ENCODE assay signal across 1 cellular context in the genomic region with DNA sequence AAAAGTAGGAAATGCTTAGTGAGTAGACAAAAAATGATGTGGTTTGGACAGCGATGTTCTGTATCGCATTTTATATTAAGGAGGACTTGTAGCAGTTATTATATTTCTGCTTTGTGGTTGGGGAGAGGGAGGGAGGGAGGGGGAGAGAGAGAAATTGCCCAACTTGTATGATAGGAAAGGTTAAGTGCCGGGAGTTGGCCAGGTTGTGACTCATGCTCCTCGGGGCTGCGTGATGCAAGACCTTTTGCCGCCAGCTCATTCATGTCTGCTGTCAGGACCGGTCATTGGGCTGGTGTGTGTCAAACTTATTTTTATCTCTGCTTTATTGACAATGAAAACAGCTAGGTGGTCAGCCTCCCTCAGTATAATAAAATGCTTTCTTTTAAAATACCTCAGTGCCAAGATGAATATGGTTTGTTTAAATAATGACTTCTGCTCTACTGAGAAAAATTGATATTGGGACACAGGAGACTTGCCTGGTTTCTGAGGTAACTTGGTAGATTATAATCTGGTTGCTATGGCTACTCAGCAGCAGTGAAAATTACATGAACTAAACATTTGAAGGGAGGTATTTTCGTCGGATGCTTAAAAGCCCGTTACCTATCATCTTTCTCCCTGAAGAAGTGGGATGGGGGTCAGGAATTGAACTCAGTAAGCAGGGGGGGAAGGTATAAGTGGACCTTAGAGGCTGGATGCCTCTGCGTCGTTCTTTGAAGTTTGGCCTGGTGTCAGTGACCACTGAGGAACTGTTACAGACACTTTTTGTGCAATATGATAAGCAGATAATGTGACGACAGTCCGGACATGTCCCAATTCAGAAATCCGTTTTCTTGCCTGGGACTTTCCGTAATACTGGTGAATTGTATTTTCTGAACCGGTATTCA.
TF ChIP-seq lines count a peak whose summit lies in the region.

No MANE protein-coding gene starts in this region.

TF ChIP-seq in HepG2, 621 proteins besides CTCF, POLR2A, EP300 and RAD21 (continued from another document):
- TF ChIP-seq, protein P1, sequence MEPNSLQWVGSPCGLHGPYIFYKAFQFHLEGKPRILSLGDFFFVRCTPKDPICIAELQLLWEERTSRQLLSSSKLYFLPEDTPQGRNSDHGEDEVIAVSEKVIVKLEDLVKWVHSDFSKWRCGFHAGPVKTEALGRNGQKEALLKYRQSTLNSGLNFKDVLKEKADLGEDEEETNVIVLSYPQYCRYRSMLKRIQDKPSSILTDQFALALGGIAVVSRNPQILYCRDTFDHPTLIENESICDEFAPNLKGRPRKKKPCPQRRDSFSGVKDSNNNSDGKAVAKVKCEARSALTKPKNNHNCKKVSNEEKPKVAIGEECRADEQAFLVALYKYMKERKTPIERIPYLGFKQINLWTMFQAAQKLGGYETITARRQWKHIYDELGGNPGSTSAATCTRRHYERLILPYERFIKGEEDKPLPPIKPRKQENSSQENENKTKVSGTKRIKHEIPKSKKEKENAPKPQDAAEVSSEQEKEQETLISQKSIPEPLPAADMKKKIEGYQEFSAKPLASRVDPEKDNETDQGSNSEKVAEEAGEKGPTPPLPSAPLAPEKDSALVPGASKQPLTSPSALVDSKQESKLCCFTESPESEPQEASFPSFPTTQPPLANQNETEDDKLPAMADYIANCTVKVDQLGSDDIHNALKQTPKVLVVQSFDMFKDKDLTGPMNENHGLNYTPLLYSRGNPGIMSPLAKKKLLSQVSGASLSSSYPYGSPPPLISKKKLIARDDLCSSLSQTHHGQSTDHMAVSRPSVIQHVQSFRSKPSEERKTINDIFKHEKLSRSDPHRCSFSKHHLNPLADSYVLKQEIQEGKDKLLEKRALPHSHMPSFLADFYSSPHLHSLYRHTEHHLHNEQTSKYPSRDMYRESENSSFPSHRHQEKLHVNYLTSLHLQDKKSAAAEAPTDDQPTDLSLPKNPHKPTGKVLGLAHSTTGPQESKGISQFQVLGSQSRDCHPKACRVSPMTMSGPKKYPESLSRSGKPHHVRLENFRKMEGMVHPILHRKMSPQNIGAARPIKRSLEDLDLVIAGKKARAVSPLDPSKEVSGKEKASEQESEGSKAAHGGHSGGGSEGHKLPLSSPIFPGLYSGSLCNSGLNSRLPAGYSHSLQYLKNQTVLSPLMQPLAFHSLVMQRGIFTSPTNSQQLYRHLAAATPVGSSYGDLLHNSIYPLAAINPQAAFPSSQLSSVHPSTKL (CRISPR knock-in tag; IDR thresholded peaks at IDR 0.05): peak; percentile 85
- TF ChIP-seq EHMT2 (IDR thresholded peaks at IDR 0.05; ENCODE audit: borderline replicate concordance, low read depth, low read length) (no peak; the same call in 1 of the 2 replicates), ZNF446 (CRISPR knock-in tag; IDR thresholded peaks at IDR 0.05) (no peak), CCDC6 (CRISPR knock-in tag; IDR thresholded peaks at IDR 0.05) (0 out of 2 replicates have a peak, but pooled peaks have one; percentile 52), HNRNPLL (IDR thresholded peaks at IDR 0.05; ENCODE audit: low read depth, low read length, poor library complexity, severe bottlenecking) (no peak), TBX3 (IDR thresholded peaks at IDR 0.05; ENCODE audit: borderline replicate concordance) (no peak), ZNF34 (CRISPR knock-in tag; IDR thresholded peaks at IDR 0.05; ENCODE audit: borderline replicate concordance) (no peak), NAIF1 (CRISPR knock-in tag; IDR thresholded peaks at IDR 0.05; ENCODE audit: borderline replicate concordance) (peak; percentile 63; the same call in 1 of the 2 replicates), MED13 (CRISPR knock-in tag; IDR thresholded peaks at IDR 0.05) (peak; percentile 79), ZKSCAN5 (CRISPR knock-in tag; IDR thresholded peaks at IDR 0.05) (no peak), ZNF713 (CRISPR knock-in tag; IDR thresholded peaks at IDR 0.05) (0 out of 2 replicates have a peak, but pooled peaks have one; percentile 43), SNAPC2 (CRISPR knock-in tag; IDR thresholded peaks at IDR 0.05) (no peak; the same call in 1 of the 2 replicates), MXD4 (CRISPR knock-in tag; IDR thresholded peaks at IDR 0.05) (no peak), SIN3A (IDR thresholded peaks at IDR 0.05; ENCODE audit: borderline replicate concordance, low read depth, low read length) (peak; percentile 72; the same call in 1 of the 2 replicates), ZNF431 (CRISPR knock-in tag; IDR thresholded peaks at IDR 0.05; ENCODE audit: borderline replicate concordance, low read depth) (0 out of 2 replicates have a peak, but pooled peaks have one; percentile 61), GATAD2A (CRISPR knock-in tag; IDR thresholded peaks at IDR 0.05) (peak; percentile 89), SP140L (CRISPR knock-in tag; IDR thresholded peaks at IDR 0.05; ENCODE audit: borderline replicate concordance) (no peak)
- TF ChIP-seq, protein P2, sequence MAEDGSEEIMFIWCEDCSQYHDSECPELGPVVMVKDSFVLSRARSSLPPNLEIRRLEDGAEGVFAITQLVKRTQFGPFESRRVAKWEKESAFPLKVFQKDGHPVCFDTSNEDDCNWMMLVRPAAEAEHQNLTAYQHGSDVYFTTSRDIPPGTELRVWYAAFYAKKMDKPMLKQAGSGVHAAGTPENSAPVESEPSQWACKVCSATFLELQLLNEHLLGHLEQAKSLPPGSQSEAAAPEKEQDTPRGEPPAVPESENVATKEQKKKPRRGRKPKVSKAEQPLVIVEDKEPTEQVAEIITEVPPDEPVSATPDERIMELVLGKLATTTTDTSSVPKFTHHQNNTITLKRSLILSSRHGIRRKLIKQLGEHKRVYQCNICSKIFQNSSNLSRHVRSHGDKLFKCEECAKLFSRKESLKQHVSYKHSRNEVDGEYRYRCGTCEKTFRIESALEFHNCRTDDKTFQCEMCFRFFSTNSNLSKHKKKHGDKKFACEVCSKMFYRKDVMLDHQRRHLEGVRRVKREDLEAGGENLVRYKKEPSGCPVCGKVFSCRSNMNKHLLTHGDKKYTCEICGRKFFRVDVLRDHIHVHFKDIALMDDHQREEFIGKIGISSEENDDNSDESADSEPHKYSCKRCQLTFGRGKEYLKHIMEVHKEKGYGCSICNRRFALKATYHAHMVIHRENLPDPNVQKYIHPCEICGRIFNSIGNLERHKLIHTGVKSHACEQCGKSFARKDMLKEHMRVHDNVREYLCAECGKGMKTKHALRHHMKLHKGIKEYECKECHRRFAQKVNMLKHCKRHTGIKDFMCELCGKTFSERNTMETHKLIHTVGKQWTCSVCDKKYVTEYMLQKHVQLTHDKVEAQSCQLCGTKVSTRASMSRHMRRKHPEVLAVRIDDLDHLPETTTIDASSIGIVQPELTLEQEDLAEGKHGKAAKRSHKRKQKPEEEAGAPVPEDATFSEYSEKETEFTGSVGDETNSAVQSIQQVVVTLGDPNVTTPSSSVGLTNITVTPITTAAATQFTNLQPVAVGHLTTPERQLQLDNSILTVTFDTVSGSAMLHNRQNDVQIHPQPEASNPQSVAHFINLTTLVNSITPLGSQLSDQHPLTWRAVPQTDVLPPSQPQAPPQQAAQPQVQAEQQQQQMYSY (CRISPR knock-in tag; IDR thresholded peaks at IDR 0.05): no peak
